Comparison of ENCODE assay signal across 29 cellular contexts in genomic region chr10:60296073-60296472, GRCh38.
"Had no signal": no experiment of that assay in that cellular context is flagged by ENCODE, and none has a peak within 500 bp of the region (broad histone marks: within the 10 kb centered on the region; RNA-seq: fewer than 3 reads in every experiment).

No MANE protein-coding gene starts in this region.

- H2AFZ ChIP-seq: neural progenitor cell, parathyroid adenoma had no signal

- H3K4me3 Mint-ChIP-seq: activated naive CD4-positive, alpha-beta T cell treated with anti-CD3 and anti-CD28 coated beads, Interleukin-2, amount 10 ng/mL, durations not matched to agents 7 days and 5 days; activated T-helper 1 cell treated with anti-CD3 and anti-CD28 coated beads, Interleukin-12 subunit alpha, Interleukin-12 subunit beta, Interleukin-2, Interleukin-4 antibody, amounts not matched to agents 30 ng/mL and 10 ng/mL and 1 ng/mL, durations not matched to agents 14 hours and 24 hours and 36 hours; dendritic cell treated with granulocyte-macrophage colony-stimulating factor and Interleukin-4, amounts not matched to agents 40 ng/mL and 50 ng/mL, for 4 days; natural killer cell; neural progenitor cell had no signal

- H3K27ac ChIP-seq: brain microvascular endothelial cell, neural progenitor cell, parathyroid adenoma, psoas muscle, testis, transverse colon, VCaP had no signal

- H3K4me3 ChIP-seq: lower lobe of right lung, neural progenitor cell, psoas muscle, testis, transverse colon had no signal

- H3K9me3 Mint-ChIP-seq: activated naive CD4-positive, alpha-beta T cell treated with anti-CD3 and anti-CD28 coated beads, Interleukin-2, amount 10 ng/mL, durations not matched to agents 7 days and 5 days; activated T-helper 1 cell treated with anti-CD3 and anti-CD28 coated beads, Interleukin-12 subunit alpha, Interleukin-12 subunit beta, Interleukin-2, Interleukin-4 antibody, amounts not matched to agents 30 ng/mL and 10 ng/mL and 1 ng/mL, durations not matched to agents 14 hours and 24 hours and 36 hours; dendritic cell treated with granulocyte-macrophage colony-stimulating factor and Interleukin-4, amounts not matched to agents 40 ng/mL and 50 ng/mL, for 4 days; natural killer cell; neural progenitor cell had no signal

- ATAC-seq: activated CD4-positive, CD25-positive, alpha-beta regulatory T cell treated with anti-CD3 and anti-CD28 coated beads, Interleukin-2, amount 50 U/mL, for 24 hours; natural killer cell; psoas muscle; stimulated activated naive CD8-positive, alpha-beta T cell treated with anti-CD3 and anti-CD28 coated beads, Interleukin-15, Interleukin-2, amounts not matched to agents 100 U/mL and 50 U/mL, for 24 hours had no signal

- H3K27me3 Mint-ChIP-seq: activated naive CD4-positive, alpha-beta T cell treated with anti-CD3 and anti-CD28 coated beads, Interleukin-2, amount 10 ng/mL, durations not matched to agents 7 days and 5 days; dendritic cell treated with granulocyte-macrophage colony-stimulating factor and Interleukin-4, amounts not matched to agents 40 ng/mL and 50 ng/mL, for 4 days had no signal

- H3K4me1 Mint-ChIP-seq: activated naive CD4-positive, alpha-beta T cell treated with anti-CD3 and anti-CD28 coated beads, Interleukin-2, amount 10 ng/mL, durations not matched to agents 7 days and 5 days; natural killer cell had no signal

- H3K79me2 ChIP-seq: parathyroid adenoma had no signal

- H3K36me3 Mint-ChIP-seq: activated naive CD4-positive, alpha-beta T cell treated with anti-CD3 and anti-CD28 coated beads, Interleukin-2, amount 10 ng/mL, durations not matched to agents 7 days and 5 days; natural killer cell; neural progenitor cell had no signal

- H3K4me1 ChIP-seq: testis, transverse colon had no signal

- DNase-seq: activated CD4-positive, alpha-beta T cell treated with anti-CD3 and anti-CD28 coated beads for 48 hours; activated CD4-positive, alpha-beta T cell treated with anti-CD3 and anti-CD28 coated beads, Interleukin-2, amount 50 U/mL, for 48 hours; activated CD8-positive, alpha-beta memory T cell treated with anti-CD3 and anti-CD28 coated beads for 24 hours; activated gamma-delta T cell; activated naive CD4-positive, alpha-beta T cell treated with anti-CD3 and anti-CD28 coated beads, Interleukin-2, amount 10 ng/mL, durations not matched to agents 7 days and 5 days; amniotic stem cell; brain microvascular endothelial cell; central memory CD4-positive, alpha-beta T cell; effector CD4-positive, alpha-beta T cell; foreskin melanocyte; islet precursor cell; lower lobe of right lung; mesendoderm; natural killer cell; occipital lobe; psoas muscle; stimulated activated CD4-positive, alpha-beta T cell treated with anti-CD3 and anti-CD28 coated beads, Interleukin-12 subunit alpha, Interleukin-12 subunit beta, amount 100 ng/mL, for 4 hours; stimulated activated CD4-positive, alpha-beta T cell treated with anti-CD3 and anti-CD28 coated beads, Interleukin-4, amount 100 ng/mL, for 1 hour; stimulated activated naive CD8-positive, alpha-beta T cell treated with anti-CD3 and anti-CD28 coated beads, Interleukin-15, Interleukin-2, amounts not matched to agents 100 U/mL and 50 U/mL, for 24 hours; T-helper 1 cell; testis; transverse colon had no signal

- H3K36me3 ChIP-seq: brain microvascular endothelial cell, esophagus muscularis mucosa, lower lobe of right lung, neural progenitor cell, transverse colon had no signal

- H3K27ac Mint-ChIP-seq: activated naive CD4-positive, alpha-beta T cell treated with anti-CD3 and anti-CD28 coated beads, Interleukin-2, amount 10 ng/mL, durations not matched to agents 7 days and 5 days; activated T-helper 1 cell treated with anti-CD3 and anti-CD28 coated beads, Interleukin-12 subunit alpha, Interleukin-12 subunit beta, Interleukin-2, Interleukin-4 antibody, amounts not matched to agents 30 ng/mL and 10 ng/mL and 1 ng/mL, durations not matched to agents 14 hours and 24 hours and 36 hours; dendritic cell treated with granulocyte-macrophage colony-stimulating factor and Interleukin-4, amounts not matched to agents 40 ng/mL and 50 ng/mL, for 4 days; natural killer cell; neural progenitor cell had no signal

- H3K9me3 ChIP-seq: esophagus muscularis mucosa, lower lobe of right lung, psoas muscle, testis, transverse colon had no signal

- H3K4me2 ChIP-seq: neural progenitor cell had no signal

- H3K9ac ChIP-seq: neural progenitor cell, parathyroid adenoma had no signal

- H3K27me3 ChIP-seq: brain microvascular endothelial cell, esophagus muscularis mucosa, neural progenitor cell, testis, transverse colon had no signal
